ENCODE assay signal across 14 cellular contexts in the genomic region with DNA sequence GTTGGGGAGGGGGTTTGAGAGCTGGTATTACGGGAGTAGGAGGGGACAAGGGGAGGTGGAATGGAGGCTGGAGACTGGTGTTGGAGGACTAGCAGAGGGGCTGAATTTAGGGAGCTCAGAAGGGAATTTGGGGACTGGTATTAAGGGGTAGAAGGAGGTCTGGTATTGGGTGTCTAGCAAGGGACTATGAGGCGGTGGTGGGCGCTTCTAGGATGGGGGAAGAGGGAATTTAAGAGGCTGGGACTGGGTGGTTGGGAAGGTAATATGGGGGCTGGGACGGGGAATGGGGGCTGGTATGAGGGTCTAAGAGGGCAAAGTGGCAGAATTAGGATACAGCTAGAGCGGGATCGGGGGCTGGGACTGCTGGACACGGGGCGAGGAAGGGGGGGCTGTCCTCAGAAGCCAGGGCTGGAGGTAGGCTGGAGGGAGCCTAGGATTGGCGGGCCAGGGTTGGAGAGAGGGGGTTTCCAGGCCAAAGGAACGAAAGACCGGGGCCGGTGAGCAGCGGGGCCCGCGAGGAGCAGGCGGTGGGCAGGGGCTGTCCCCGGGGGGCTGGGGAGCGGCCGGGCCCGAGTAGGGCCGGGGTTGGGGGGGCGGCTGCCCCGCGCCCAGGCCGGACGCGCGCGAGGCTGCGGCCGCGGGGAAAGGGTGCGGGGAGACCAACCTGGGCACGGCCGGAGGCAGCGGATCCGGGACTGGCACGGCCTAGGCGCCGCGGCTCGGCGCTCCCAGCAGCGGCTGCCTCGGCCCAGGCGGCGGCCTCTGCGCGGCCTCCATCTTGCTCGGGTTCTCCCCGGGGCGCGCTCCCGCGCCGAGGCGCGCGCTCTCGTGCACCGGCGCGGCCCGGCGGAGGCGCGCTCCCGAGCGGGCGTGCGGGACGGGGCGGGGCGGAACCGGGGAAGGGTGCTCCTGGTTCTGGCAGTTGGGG. TPM values are rescaled to one million over a fixed set of nuclear protein-coding genes. Genes with fewer than 3 reads are reported as not detected.
DNase-seq lines count a peak whose midpoint lies in the region; ATAC-seq and TF ChIP-seq lines count a peak whose summit lies in the region.
"Had no signal": no experiment of that assay in that cellular context is flagged by ENCODE, and none has a peak within 500 bp of the region (broad histone marks: within the 10 kb centered on the region; RNA-seq: fewer than 3 reads in every experiment).

Gene LHFPL4, minus strand, starts transcription at position 802 of the 928 bp plus-strand sequence. CDS start 1,143 bp downstream, outside the sequence.

- peaks cover 41% of the 10 kb centered on the region for H3K27me3 ChIP-seq in ectodermal cell (ENCODE audit: control insufficient read depth, insufficient read depth, low read length, poor library complexity, severe bottlenecking)
- H3K27me3 ChIP-seq in adrenal gland, result peaks cover 11% of the 10 kb centered on the region

- H3K9me3 ChIP-seq in ectodermal cell (ENCODE audit: control insufficient read depth, low read length) (no peaks in the 10 kb centered on the region), adrenal gland (replicated peaks in 1 of 3) (no peaks in the 10 kb centered on the region)

- H3K4me3 ChIP-seq in ectodermal cell (ENCODE audit: insufficient read depth, low read depth, low read length), result peak within 1 kb of the TSS; percentile 38
- H3K4me3 ChIP-seq in adrenal gland, result no peak within 1 kb of the TSS
- H3K4me3 ChIP-seq: PC-9 had no signal

- peaks cover 6% of the 10 kb centered on the region for H3K4me1 ChIP-seq in ectodermal cell (ENCODE audit: control insufficient read depth, insufficient read depth, low read length)
- H3K4me1 ChIP-seq in adrenal gland (replicated peaks in 1 of 2), result no peaks in the 10 kb centered on the region

- WGBS in ectodermal cell, 2 experiments, result 1% methylated on average over 75 of the region's 75 CpGs
- WGBS in adrenal gland, 4 donors, result 2 to 3% (median 3%) methylated on average over 12 to 75 of the region's 75 CpGs

- H3K27ac ChIP-seq in ectodermal cell (ENCODE audit: insufficient read depth, low read depth, low read length, poor library complexity, severe bottlenecking) (no peak within 1 kb of the TSS), adrenal gland (no peak within 1 kb of the TSS)
- H3K27ac ChIP-seq: PC-9 had no signal

- no peak for TF ChIP-seq POLR2A in adrenal gland (IDR thresholded peaks at IDR 0.05)

- ATAC-seq in HG02885 (IDR thresholded peaks at IDR 0.05; ENCODE audit: poor library complexity, unreplicated experiment) (peak; percentile 57), HG03280 (IDR thresholded peaks at IDR 0.05; ENCODE audit: unreplicated experiment) (no peak)

- DNase-seq in ELF-1 (ENCODE audit: low read depth, low spot score), result peak; percentile 19
- peak; percentile 11 for DNase-seq in occipital lobe (lab: John Stamatoyannopoulos, UW)
- DNase-seq in adrenal gland, result no peak
- DNase-seq in NCI-H146 (lab: John Stamatoyannopoulos, UW), result no peak
- DNase-seq: activated naive CD4-positive, alpha-beta T cell treated with anti-CD3 and anti-CD28 coated beads, Interleukin-2, amount 10 ng/mL, durations not matched to agents 7 days and 5 days; midbrain; NCI-H1092 treated with DMSO at 0.1 percent for 48 hours; PC-9; T-helper 9 cell had no signal

- no peak for TF ChIP-seq CTCF in adrenal gland (IDR thresholded peaks at IDR 0.05)

- intact Hi-C loops in adrenal gland (cut with DNase I), result no loop called here

- H3K36me3 ChIP-seq in ectodermal cell (ENCODE audit: control insufficient read depth, insufficient read depth, low read length), result no peaks in the 10 kb centered on the region
- no peaks in the 10 kb centered on the region for H3K36me3 ChIP-seq in adrenal gland (replicated peaks in 1 of 2)

RNA-seq across cellular contexts. Expression of gene LHFPL4, which starts in this region (rescaled TPM):
- polyA plus RNA-seq in ectodermal cell (2013, experiment 1 of 4), result 4.5 TPM
- polyA plus RNA-seq in ectodermal cell (2013, experiment 2 of 4), result 4.7 TPM
- 4.3 TPM for polyA plus RNA-seq in ectodermal cell (2013, experiment 3 of 4)
- polyA plus RNA-seq in ectodermal cell (2013, experiment 4 of 4), result 3.6 TPM
- total RNA-seq in occipital lobe (48.4 TPM), adrenal gland (1 to 10 TPM in 3 of 8 donors, under 1 TPM in 3, not detected in 2; 0.04 to 2.9 (median 0.88) TPM)
- 1 to 10 TPM in 2 of 3 donors, under 1 TPM in 1; 0.67 to 3.5 (median 1.2) TPM for polyA plus RNA-seq in adrenal gland
- total RNA-seq: activated CD8-positive, alpha-beta memory T cell treated with anti-CD3 and anti-CD28 coated beads for 36 hours; cardiac septum; PC-9 had no signal

Comparison
In these comparisons a context has a peak if more than half of its experiments do, and no peak if none do; other contexts are left out.
1. RNA of gene LHFPL4 (total RNA-seq): 48.4 TPM in occipital lobe (single experiment); 0.04 to 2.9 TPM in adrenal gland; every median in the first group is over 10 times any median in the second.
2. DNase-seq: peak in ELF-1 (single experiment) and occipital lobe (single experiment); none in adrenal gland (0 of 7) and NCI-H146 (single experiment).